ENCODE assay signal across 19 cellular contexts in genomic region chr9:90343360-90343759, GRCh38.
DNase-seq lines count a peak whose midpoint lies in the region; ATAC-seq and TF ChIP-seq lines count a peak whose summit lies in the region.
"Had no signal": no experiment of that assay in that cellular context is flagged by ENCODE, and none has a peak within 500 bp of the region (broad histone marks: within the 10 kb centered on the region; RNA-seq: fewer than 3 reads in every experiment).

No MANE protein-coding gene starts in this region.

- H3K27ac ChIP-seq in WERI-Rb-1 = peak overlapping the region; percentile 83
- H3K27ac ChIP-seq: adrenal gland, gastroesophageal sphincter had no signal

- POLR2A ChIA-PET in activated CD8-positive, alpha-beta T cell treated with anti-CD3 and anti-CD28 coated beads for 36 hours (lab: Charles Lee) = no interaction called here

- no peak for TF ChIP-seq POLR2A in NB4 (IDR thresholded peaks at IDR 0.05; ENCODE audit: extremely low read depth, insufficient read length)

- peaks cover 31% of the 10 kb centered on the region for H3K27me3 Mint-ChIP-seq in activated CD8-positive, alpha-beta T cell treated with anti-CD3 and anti-CD28 coated beads for 36 hours

- DNase-seq in COLO829 (ENCODE audit: low spot score) (peak; percentile 4), NB4 (ENCODE audit: low read depth) (peak; percentile 2), WERI-Rb-1 (peak; percentile 81), iPS-NIHi11 (ENCODE audit: low spot score) (peak; percentile 47), NCI-H446 treated with DMSO at 0.1 percent for 48 hours (lab: John Stamatoyannopoulos, UW) (no peak), H4 (ENCODE audit: low spot score) (no peak)
- no peak for DNase-seq in stimulated activated CD4-positive, alpha-beta T cell treated with anti-CD3 and anti-CD28 coated beads, Interleukin-2, amount 100 ng/mL, for 48 hours
- no peak for DNase-seq in activated CD8-positive, alpha-beta T cell treated with anti-CD3 and anti-CD28 coated beads for 36 hours
- DNase-seq: activated CD4-positive, alpha-beta T cell treated with anti-CD3 and anti-CD28 coated beads for 36 hours; activated T-cell treated with anti-CD3 and anti-CD28 coated beads, Interleukin-2, amount 50 U/mL, for 24 hours; adrenal gland; BE2C; DND-41; effector CD4-positive, alpha-beta T cell; NCI-H2171 treated with DMSO at 0.1 percent for 48 hours; stimulated activated CD4-positive, alpha-beta T cell treated with anti-CD3 and anti-CD28 coated beads, Interleukin-4, amount 100 ng/mL, for 24 hours; stimulated activated naive B cell treated with anti-CD40 and anti-IgM and Interleukin-4, amounts not matched to agents 10 μg/mL and 1 μg/mL and 100 μg/mL, for 72 hours; T-helper 17 cell had no signal

- H3K36me3 ChIP-seq in WERI-Rb-1 = no peaks in the 10 kb centered on the region
- H3K36me3 ChIP-seq: adrenal gland, BE2C, gastroesophageal sphincter had no signal

- no peak overlapping the region for H3K4me3 ChIP-seq in NB4 (ENCODE audit: low read depth, low read length)
- no peak overlapping the region for H3K4me3 ChIP-seq in WERI-Rb-1 (ENCODE audit: low read depth, low read length)
- H3K4me3 ChIP-seq: adrenal gland, gastroesophageal sphincter had no signal

- H3K27me3 ChIP-seq in WERI-Rb-1 (ENCODE audit: insufficient read depth, low read depth, severe bottlenecking) = no peaks in the 10 kb centered on the region

- H3K27ac Mint-ChIP-seq in activated CD8-positive, alpha-beta T cell treated with anti-CD3 and anti-CD28 coated beads for 36 hours = no peak overlapping the region
- H3K27ac Mint-ChIP-seq: activated CD4-positive, alpha-beta T cell treated with anti-CD3 and anti-CD28 coated beads for 36 hours; activated T-cell treated with anti-CD3 and anti-CD28 coated beads, Interleukin-2, amount 50 U/mL, for 24 hours; stimulated activated naive B cell treated with anti-CD40 and anti-IgM and Interleukin-4, amounts not matched to agents 10 μg/mL and 1 μg/mL and 100 μg/mL, for 72 hours; T-helper 17 cell had no signal

- TF ChIP-seq CTCF in NB4 (IDR thresholded peaks at IDR 0.05; ENCODE audit: low read depth, low read length) (no peak), WERI-Rb-1 (IDR thresholded peaks at IDR 0.05; ENCODE audit: low read depth, low read length) (no peak)
- no peak for TF ChIP-seq CTCF in activated CD8-positive, alpha-beta T cell treated with anti-CD3 and anti-CD28 coated beads for 36 hours (IDR thresholded peaks at IDR 0.05)

- H3K4me1 Mint-ChIP-seq in activated CD8-positive, alpha-beta T cell treated with anti-CD3 and anti-CD28 coated beads for 36 hours (ENCODE audit: low read depth) = no peaks in the 10 kb centered on the region
- H3K4me1 Mint-ChIP-seq: stimulated activated naive B cell treated with anti-CD40 and anti-IgM and Interleukin-4, amounts not matched to agents 10 μg/mL and 1 μg/mL and 100 μg/mL, for 72 hours; T-helper 17 cell had no signal

- H3K36me3 Mint-ChIP-seq in activated CD8-positive, alpha-beta T cell treated with anti-CD3 and anti-CD28 coated beads for 36 hours (ENCODE audit: low read depth) = no peaks in the 10 kb centered on the region
- H3K36me3 Mint-ChIP-seq: stimulated activated naive B cell treated with anti-CD40 and anti-IgM and Interleukin-4, amounts not matched to agents 10 μg/mL and 1 μg/mL and 100 μg/mL, for 72 hours had no signal

- no peaks in the 10 kb centered on the region for H3K9me3 Mint-ChIP-seq in activated CD8-positive, alpha-beta T cell treated with anti-CD3 and anti-CD28 coated beads for 36 hours
- H3K9me3 Mint-ChIP-seq: activated T-cell treated with anti-CD3 and anti-CD28 coated beads, Interleukin-2, amount 50 U/mL, for 24 hours; stimulated activated naive B cell treated with anti-CD40 and anti-IgM and Interleukin-4, amounts not matched to agents 10 μg/mL and 1 μg/mL and 100 μg/mL, for 72 hours had no signal

- intact Hi-C loops in activated CD8-positive, alpha-beta T cell treated with anti-CD3 and anti-CD28 coated beads for 36 hours (cut with micrococcal nuclease) = no loop called here

- H3K4me3 Mint-ChIP-seq in activated CD8-positive, alpha-beta T cell treated with anti-CD3 and anti-CD28 coated beads for 36 hours = no peak overlapping the region
- H3K4me3 Mint-ChIP-seq: activated CD4-positive, alpha-beta T cell treated with anti-CD3 and anti-CD28 coated beads for 36 hours; activated T-cell treated with anti-CD3 and anti-CD28 coated beads, Interleukin-2, amount 50 U/mL, for 24 hours; stimulated activated naive B cell treated with anti-CD40 and anti-IgM and Interleukin-4, amounts not matched to agents 10 μg/mL and 1 μg/mL and 100 μg/mL, for 72 hours; T-helper 17 cell had no signal

- CTCF ChIA-PET in activated CD8-positive, alpha-beta T cell treated with anti-CD3 and anti-CD28 coated beads for 36 hours (lab: Charles Lee) = no interaction called here

- H3K9me3 ChIP-seq in WERI-Rb-1 (ENCODE audit: severe bottlenecking) = no peaks in the 10 kb centered on the region
- H3K9me3 ChIP-seq: adrenal gland, BE2C, gastroesophageal sphincter had no signal

- ATAC-seq in activated CD8-positive, alpha-beta T cell treated with anti-CD3 and anti-CD28 coated beads for 36 hours = no peak
- ATAC-seq: activated CD4-positive, alpha-beta T cell treated with anti-CD3 and anti-CD28 coated beads for 36 hours; gastroesophageal sphincter; stimulated activated naive B cell treated with anti-CD40 and anti-IgM and Interleukin-4, amounts not matched to agents 10 μg/mL and 1 μg/mL and 100 μg/mL, for 72 hours; T-helper 17 cell had no signal

Comparison
In these comparisons a context has a peak if more than half of its experiments do, and no peak if none do; other contexts are left out.
1. DNase-seq: peak in COLO829 (single experiment), NB4 (single experiment), WERI-Rb-1 (single experiment) and iPS-NIHi11 (single experiment); none in stimulated activated CD4-positive, alpha-beta T cell treated with anti-CD3 and anti-CD28 coated beads, Interleukin-2, amount 100 ng/mL, for 48 hours (0 of 2), NCI-H446 treated with DMSO at 0.1 percent for 48 hours (single experiment), H4 (single experiment) and activated CD8-positive, alpha-beta T cell treated with anti-CD3 and anti-CD28 coated beads for 36 hours (single experiment).